12 cellular contexts compared by ENCODE assay signal in the genomic region with DNA sequence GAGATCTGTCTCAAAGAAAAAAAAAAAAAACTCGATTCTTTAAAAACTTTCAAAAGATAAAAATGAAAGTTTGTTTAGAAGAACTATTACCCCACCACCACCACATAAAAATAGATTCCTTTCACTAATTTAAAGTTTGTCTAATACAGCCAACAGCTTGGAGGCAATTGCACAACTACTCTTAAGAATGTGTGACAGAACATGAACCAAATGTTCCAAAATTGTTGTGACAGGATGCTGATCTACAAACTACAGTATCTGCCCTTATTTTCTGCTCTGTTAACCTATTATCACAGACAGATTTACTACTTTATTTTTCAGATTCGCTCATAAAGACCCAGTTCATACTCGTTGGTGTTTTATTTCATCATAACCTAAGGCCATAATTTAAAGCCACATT. TPM values are rescaled to one million over a fixed set of nuclear protein-coding genes. Genes with fewer than 3 reads are reported as not detected.
DNase-seq lines count a peak whose midpoint lies in the region; ATAC-seq and TF ChIP-seq lines count a peak whose summit lies in the region.
"Had no signal": no experiment of that assay in that cellular context is flagged by ENCODE, and none has a peak within 500 bp of the region (broad histone marks: within the 10 kb centered on the region; RNA-seq: fewer than 3 reads in every experiment).

No MANE protein-coding gene starts in this region.

- H3K4me1 ChIP-seq in SJSA1 (replicated peaks), result peaks cover 60% of the 10 kb centered on the region
- H3K4me1 ChIP-seq in sigmoid colon, result peaks cover 0 to 5% (median 1%) of the 10 kb centered on the region in 4 donors

- 36 to 62% methylated on average over 3 of the region's 3 CpGs for WGBS in sigmoid colon, 2 donors

- DNase-seq in ELR (ENCODE audit: low read depth) (peak; percentile 39), SJSA1 (ENCODE audit: low read depth in 1 of 2, low spot score in 2 of 2) (no peak), fibroblast of villous mesenchyme (ENCODE audit: low read depth) (peak; percentile 98), sigmoid colon (no peak), DMS153 treated with DMSO at 0.1 percent for 48 hours (lab: John Stamatoyannopoulos, UW; ENCODE audit: unreplicated experiment) (no peak), cerebellar cortex (ENCODE audit: low spot score) (no peak), left lobe of liver (ENCODE audit: low spot score) (no peak)
- DNase-seq: activated T-cell treated with anti-CD3 and anti-CD28 coated beads for 4 hours; MM.1S; stimulated activated naive B cell treated with anti-CD40 and anti-IgM and Interleukin-4, amounts not matched to agents 10 μg/mL and 1 μg/mL and 100 μg/mL, for 72 hours had no signal

- H3K36me3 ChIP-seq in SJSA1 (no peaks in the 10 kb centered on the region), sigmoid colon (no peaks in the 10 kb centered on the region)

- H3K4me3 ChIP-seq in SJSA1, result no peak overlapping the region
- no peak overlapping the region for H3K4me3 ChIP-seq in fibroblast of villous mesenchyme (ENCODE audit: low read depth, low read length)
- no peak overlapping the region for H3K4me3 ChIP-seq in sigmoid colon

- no peak for TF ChIP-seq CTCF in fibroblast of villous mesenchyme (IDR thresholded peaks at IDR 0.05; ENCODE audit: insufficient read depth, low read depth, low read length)
- no peak for TF ChIP-seq CTCF in sigmoid colon (IDR thresholded peaks at IDR 0.05)

- no peak for TF ChIP-seq EP300 in sigmoid colon (IDR thresholded peaks at IDR 0.05)

- H3K9me3 ChIP-seq in SJSA1 (replicated peaks), result no peaks in the 10 kb centered on the region
- no peaks in the 10 kb centered on the region for H3K9me3 ChIP-seq in sigmoid colon

- intact Hi-C loops in sigmoid colon (cut with DNase I), result no loop called here

- H3K27ac ChIP-seq in SJSA1 (peak overlapping the region; percentile 52), sigmoid colon (peak overlapping the region; percentile 25 to 63 (median 48))

- no peak for TF ChIP-seq POLR2A in sigmoid colon (IDR thresholded peaks at IDR 0.05)

- H3K27me3 ChIP-seq in SJSA1 (replicated peaks), result no peaks in the 10 kb centered on the region
- no peaks in the 10 kb centered on the region for H3K27me3 ChIP-seq in sigmoid colon

- ATAC-seq in GM21619 (IDR thresholded peaks at IDR 0.05; ENCODE audit: unreplicated experiment) (no peak), left lobe of liver (no peak)
- ATAC-seq: stimulated activated naive B cell treated with anti-CD40 and anti-IgM and Interleukin-4, amounts not matched to agents 10 μg/mL and 1 μg/mL and 100 μg/mL, for 72 hours had no signal

RNA-seq across cellular contexts. Expression of a gene that starts 5.5 kb away (rescaled TPM):
- 8.8 and 15.2 TPM in 2 replicates for total RNA-seq in SJSA1 (2014; rRNA removed; shearing (Covaris generic))
- 15.8 and 17.7 TPM in 2 replicates for total RNA-seq in fibroblast of villous mesenchyme
- 100 to 1,000 TPM in 3 of 4 donors, 10 to 100 TPM in 1; 92.2 to 170 (median 141) TPM for total RNA-seq in sigmoid colon
- 1 to 10 TPM; 1.2 to 9.3 (median 6.6) TPM for polyA plus RNA-seq in sigmoid colon
- total RNA-seq in left lobe of liver, result 9.3 TPM

RNA-seq across cellular contexts. Expression of a gene that starts 57.7 kb away (rescaled TPM):
- not detected in 2 replicates for total RNA-seq in SJSA1 (2014; rRNA removed; shearing (Covaris generic))
- total RNA-seq in fibroblast of villous mesenchyme, result under 0.01 and 0.97 TPM in 2 replicates
- total RNA-seq in sigmoid colon, result not detected
- polyA plus RNA-seq in sigmoid colon, result not detected
- not detected for total RNA-seq in left lobe of liver
- polyA plus RNA-seq: esophagus had no signal

Comparison
In these comparisons a context has a peak if more than half of its experiments do, and no peak if none do; other contexts are left out.
1. DNase-seq: peak in ELR (single experiment) and fibroblast of villous mesenchyme (single experiment); none in SJSA1 (0 of 2), sigmoid colon (single experiment), DMS153 treated with DMSO at 0.1 percent for 48 hours (single experiment), cerebellar cortex (single experiment) and left lobe of liver (single experiment).